ENCODE assay signal across 2 cellular contexts in the genomic region with DNA sequence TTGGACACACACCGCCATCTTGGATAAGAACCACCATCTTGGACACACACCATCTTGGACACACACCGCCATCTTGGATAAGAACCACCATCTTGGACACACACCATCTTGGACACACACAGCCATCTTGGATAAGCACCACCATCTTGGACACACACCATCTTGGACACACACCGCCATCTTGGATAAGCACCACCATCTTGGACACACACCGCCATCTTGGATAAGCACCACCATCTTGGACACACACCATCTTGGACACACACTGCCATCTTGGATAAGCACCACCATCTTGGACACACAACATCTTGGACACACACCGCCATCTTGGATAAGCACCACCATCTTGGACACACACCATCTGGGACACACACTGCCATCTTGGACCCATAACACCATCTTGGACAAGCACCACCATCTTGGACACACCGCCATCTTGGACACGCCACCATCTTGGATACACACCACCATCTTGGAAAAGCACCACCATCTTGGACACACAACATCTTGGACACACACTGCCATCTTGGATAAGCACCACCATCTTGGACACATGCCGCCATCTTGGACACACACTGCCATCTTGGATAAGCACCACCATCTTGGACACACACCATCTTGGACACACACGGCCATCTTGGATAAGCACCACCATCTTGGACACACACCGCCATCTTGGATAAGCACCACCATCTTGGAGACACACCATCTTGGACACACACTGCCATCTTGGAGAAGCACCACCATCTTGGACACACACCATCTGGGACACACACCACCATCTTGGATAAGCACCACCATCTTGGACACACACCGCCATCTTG.
A peak's percentile ranks its signal among the peaks of the same experiment; 100 is the strongest.
TF ChIP-seq lines count a peak whose summit lies in the region.

No MANE protein-coding gene starts in this region.

TF ChIP-seq in H1, 55 proteins besides CTCF, POLR2A, EP300 and RAD21:
- peak; percentile 33; the same call in 1 of the 2 replicates for TF ChIP-seq POLR2AphosphoS5 (IDR thresholded peaks at IDR 0.05; ENCODE audit: low read depth, low read length)
- peak; percentile 76 for TF ChIP-seq YY1 (IDR thresholded peaks at IDR 0.05; ENCODE audit: low read depth, low read length)

TF ChIP-seq in HepG2, 621 proteins besides CTCF, POLR2A, EP300 and RAD21:
- TF ChIP-seq YY1 (IDR thresholded peaks at IDR 0.05; ENCODE audit: insufficient read depth, insufficient replicate concordance, low read depth, low read length): peak; percentile 37
TF ChIP-seq in HepG2: peak in this region for 1; not testable (repeated sequence) for 620.
